In genomic region chr20:54643761-54644160, GRCh38 we compare ENCODE assay signal across 14 cellular contexts.
A peak's percentile ranks its signal among the peaks of the same experiment; 100 is the strongest.
DNase-seq lines count a peak whose midpoint lies in the region; TF ChIP-seq lines count a peak whose summit lies in the region.
"Had no signal": no experiment of that assay in that cellular context is flagged by ENCODE, and none has a peak within 500 bp of the region (broad histone marks: within the 10 kb centered on the region; RNA-seq: fewer than 3 reads in every experiment).

No MANE protein-coding gene starts in this region.

- H3K4me1 ChIP-seq in adipocyte (ENCODE audit: control insufficient read depth, insufficient read depth, low read length) = peaks cover 15% of the 10 kb centered on the region
- no peaks in the 10 kb centered on the region for H3K4me1 ChIP-seq in HAP-1

- POLR2A ChIA-PET in HEK293T (lab: Yijun Ruan, JAX) = no interaction called here

- H3K4me3 ChIP-seq in adipocyte (ENCODE audit: low read length) = no peak overlapping the region
- H3K4me3 ChIP-seq in HAP-1 = no peak overlapping the region
- H3K4me3 ChIP-seq: body of pancreas had no signal

- CTCF ChIA-PET in HEK293T (lab: Yijun Ruan, JAX) = no interaction called here

- DNase-seq in A172 (ENCODE audit: low spot score) = peak; percentile 50
- DNase-seq in GM04504 (ENCODE audit: low read depth) = peak; percentile 39
- peak; percentile 93 for DNase-seq in adipocyte (ENCODE audit: low read depth)
- peak; percentile 40 for DNase-seq in hepatic stellate cell (ENCODE audit: low spot score)
- DNase-seq in HEK293T (ENCODE audit: extremely low spot score) = no peak
- no peak for DNase-seq in NOMO-1 treated with DMSO at 0.1 percent for 48 hours (lab: John Stamatoyannopoulos, UW; ENCODE audit: unreplicated experiment)
- no peak for DNase-seq in HAP-1 (ENCODE audit: low spot score in 2 of 2)
- no peak for DNase-seq in SIG-M5 treated with dmso at 0.1 percent for 504 hours (lab: John Stamatoyannopoulos, UW; ENCODE audit: unreplicated experiment)
- DNase-seq: activated CD4-positive, alpha-beta T cell treated with anti-CD3 and anti-CD28 coated beads for 4 hours; activated T-cell treated with anti-CD3 and anti-CD28 coated beads, Interleukin-2, amount 50 U/mL, for 48 hours; midbrain; NCI-H1436 treated with DMSO at 0.1 percent for 48 hours; NK-92 treated with Interleukin-12 subunit alpha and Interleukin-12 subunit beta, amount 100 ng/mL, for 24 hours had no signal

- H3K9ac ChIP-seq in adipocyte (ENCODE audit: low read length) = no peak overlapping the region

- H3K36me3 ChIP-seq in adipocyte (ENCODE audit: control insufficient read depth, insufficient read depth, low read length, severe bottlenecking) = no peaks in the 10 kb centered on the region
- no peaks in the 10 kb centered on the region for H3K36me3 ChIP-seq in HAP-1 (replicated peaks)

- in situ Hi-C loops in HAP-1 (cut with MboI; ENCODE audit: low sequenced_read_pairs) = loop anchor here (10.0 kb wide), 2 partner anchors 419 to 539 kb away; no protein-coding TSS in a partner anchor

- H3K27me3 ChIP-seq in adipocyte (replicated peaks; ENCODE audit: control insufficient read depth, insufficient read depth, low read length) (no peaks in the 10 kb centered on the region), HAP-1 (ENCODE audit: low read depth) (no peaks in the 10 kb centered on the region)
- H3K27me3 ChIP-seq: body of pancreas had no signal

- H3K9me3 ChIP-seq in adipocyte (ENCODE audit: control insufficient read depth, low read length) (no peaks in the 10 kb centered on the region), HAP-1 (no peaks in the 10 kb centered on the region)
- H3K9me3 ChIP-seq: body of pancreas had no signal

TF ChIP-seq in HEK293T, 16 proteins besides CTCF, POLR2A, EP300 and RAD21:
- TF ChIP-seq TARDBP (IDR thresholded peaks at IDR 0.05) = no peak
- no peak for TF ChIP-seq FOXA1 (IDR thresholded peaks at IDR 0.05)
- no peak for TF ChIP-seq SUZ12 (IDR thresholded peaks at IDR 0.05)
- TF ChIP-seq ELF4 (IDR thresholded peaks at IDR 0.05) = no peak
- TF ChIP-seq ARNT (IDR thresholded peaks at IDR 0.05) = no peak
- no peak for TF ChIP-seq BHLHE40 (IDR thresholded peaks at IDR 0.05; ENCODE audit: borderline replicate concordance)
- TF ChIP-seq FOXM1 (IDR thresholded peaks at IDR 0.05; ENCODE audit: borderline replicate concordance) = no peak
- TF ChIP-seq CTBP1 (IDR thresholded peaks at IDR 0.05; ENCODE audit: borderline replicate concordance) = no peak
- no peak for TF ChIP-seq L3MBTL2 (conservative IDR thresholded peaks at IDR 0.05)
- TF ChIP-seq NFRKB (IDR thresholded peaks at IDR 0.05) = no peak
- TF ChIP-seq SP1 (IDR thresholded peaks at IDR 0.05) = no peak
- TF ChIP-seq LEF1 (IDR thresholded peaks at IDR 0.05; ENCODE audit: borderline replicate concordance) = no peak
- TF ChIP-seq ZNF384 (IDR thresholded peaks at IDR 0.05) = no peak
- TF ChIP-seq FOXK2 (IDR thresholded peaks at IDR 0.05) = no peak
- TF ChIP-seq HDGF (IDR thresholded peaks at IDR 0.05; ENCODE audit: borderline replicate concordance) = no peak
- no peak for TF ChIP-seq PKNOX1 (IDR thresholded peaks at IDR 0.05)

Comparison
In these comparisons a context has a peak if more than half of its experiments do, and no peak if none do; other contexts are left out.
1. DNase-seq: peak in A172 (single experiment), GM04504 (single experiment), adipocyte (single experiment) and hepatic stellate cell (single experiment); none in HEK293T (single experiment), NOMO-1 treated with DMSO at 0.1 percent for 48 hours (single experiment), HAP-1 (0 of 2) and SIG-M5 treated with dmso at 0.1 percent for 504 hours (single experiment).